In genomic region chr3:12994607-12995388, GRCh38 we compare ENCODE assay signal across 1 cellular context.
A peak's percentile ranks its signal among the peaks of the same experiment; 100 is the strongest.
TF ChIP-seq lines count a peak whose summit lies in the region.

No MANE protein-coding gene starts in this region.

TF ChIP-seq in HepG2, 621 proteins besides CTCF, POLR2A, EP300 and RAD21 (continued from another document and continues in another):
- TF ChIP-seq ZNF318 (CRISPR knock-in tag; IDR thresholded peaks at IDR 0.05) (no peak), HHEX (CRISPR knock-in tag; IDR thresholded peaks at IDR 0.05) (no peak), ATAD3A (CRISPR knock-in tag; IDR thresholded peaks at IDR 0.05) (no peak), KAT7 (CRISPR knock-in tag; IDR thresholded peaks at IDR 0.05; ENCODE audit: borderline replicate concordance) (peak; percentile 28; the same call in 1 of the 2 replicates), CAMTA2 (CRISPR knock-in tag; IDR thresholded peaks at IDR 0.05; ENCODE audit: borderline replicate concordance) (no peak), GABPA (IDR thresholded peaks at IDR 0.05; ENCODE audit: low read depth, low read length) (no peak), GABPA (CRISPR knock-in tag; IDR thresholded peaks at IDR 0.05; ENCODE audit: low read depth) (peak; percentile 60), ELF1 (CRISPR knock-in tag; IDR thresholded peaks at IDR 0.05) (peak; percentile 75), SATB2 (CRISPR knock-in tag; IDR thresholded peaks at IDR 0.05) (no peak), RORA (CRISPR knock-in tag; IDR thresholded peaks at IDR 0.05) (no peak), CREBL2 (CRISPR knock-in tag; IDR thresholded peaks at IDR 0.05; ENCODE audit: borderline replicate concordance) (no peak), CHD4 (IDR thresholded peaks at IDR 0.05; ENCODE audit: borderline replicate concordance, low read length) (peak; percentile 64; the same call in 1 of the 2 replicates), ZBTB37 (CRISPR knock-in tag; IDR thresholded peaks at IDR 0.05) (no peak), SOX6 (IDR thresholded peaks at IDR 0.05) (no peak), SOX6 (CRISPR knock-in tag; IDR thresholded peaks at IDR 0.05) (peak; percentile 66), ZNF652 (CRISPR knock-in tag; IDR thresholded peaks at IDR 0.05; ENCODE audit: borderline replicate concordance, low read depth) (no peak), JUN (CRISPR knock-in tag; IDR thresholded peaks at IDR 0.05) (no peak; the same call in 1 of the 2 replicates), ZBTB21 (CRISPR knock-in tag; IDR thresholded peaks at IDR 0.05) (0 out of 2 replicates have a peak, but pooled peaks have one; percentile 15), GPN1 (CRISPR knock-in tag; IDR thresholded peaks at IDR 0.05; ENCODE audit: borderline replicate concordance) (no peak), ZNF343 (CRISPR knock-in tag; IDR thresholded peaks at IDR 0.05) (no peak; the same call in 1 of the 2 replicates), AGO1 (IDR thresholded peaks at IDR 0.05; ENCODE audit: low read depth, low read length, poor library complexity, severe bottlenecking) (no peak), CREB1 (IDR thresholded peaks at IDR 0.05) (peak; percentile 59; the same call in 1 of the 2 replicates), CREB1 (CRISPR knock-in tag; IDR thresholded peaks at IDR 0.05) (no peak), ZNF644 (CRISPR knock-in tag; IDR thresholded peaks at IDR 0.05; ENCODE audit: low read depth) (no peak), MIER2 (CRISPR knock-in tag; IDR thresholded peaks at IDR 0.05) (peak; percentile 45; the same call in 1 of the 2 replicates), HDAC2 (CRISPR knock-in tag; IDR thresholded peaks at IDR 0.05) (no peak; the same call in 1 of the 2 replicates), SALL1 (CRISPR knock-in tag; IDR thresholded peaks at IDR 0.05) (peak; percentile 70), ZNF564 (CRISPR knock-in tag; IDR thresholded peaks at IDR 0.05) (peak; percentile 21; the same call in 1 of the 2 replicates), ZNF296 (CRISPR knock-in tag; conservative IDR thresholded peaks at IDR 0.05) (0 out of 2 replicates have a peak, but pooled peaks have one; percentile 57), ATF1 (CRISPR knock-in tag; IDR thresholded peaks at IDR 0.05) (no peak), HMGA1 (CRISPR knock-in tag; conservative IDR thresholded peaks at IDR 0.05) (no peak), ZNF205 (CRISPR knock-in tag; IDR thresholded peaks at IDR 0.05) (0 out of 2 replicates have a peak, but pooled peaks have one; percentile 55), SMAD1 (CRISPR knock-in tag; IDR thresholded peaks at IDR 0.05; ENCODE audit: borderline replicate concordance, low read depth) (peak; percentile 87; the same call in 1 of the 2 replicates), LCORL (IDR thresholded peaks at IDR 0.05) (no peak), LCORL (CRISPR knock-in tag; IDR thresholded peaks at IDR 0.05) (peak; percentile 86), ZBTB7B (CRISPR knock-in tag; IDR thresholded peaks at IDR 0.05) (peak; percentile 68; the same call in 1 of the 2 replicates), ZNF329 (CRISPR knock-in tag; IDR thresholded peaks at IDR 0.05; ENCODE audit: low read depth) (peak; percentile 73; the same call in 1 of the 2 replicates), ZNF577 (CRISPR knock-in tag; IDR thresholded peaks at IDR 0.05; ENCODE audit: borderline replicate concordance, low read depth) (no peak), ZNF292 (CRISPR knock-in tag; IDR thresholded peaks at IDR 0.05; ENCODE audit: borderline replicate concordance, low read depth) (0 out of 2 replicates have a peak, but pooled peaks have one; percentile 12), ZSCAN31 (CRISPR knock-in tag; IDR thresholded peaks at IDR 0.05; ENCODE audit: low read depth) (peak; percentile 68), CCDC6 (CRISPR knock-in tag; IDR thresholded peaks at IDR 0.05) (peak; percentile 31; the same call in 1 of the 2 replicates), MLX (CRISPR knock-in tag; IDR thresholded peaks at IDR 0.05) (no peak), ZNF776 (CRISPR knock-in tag; IDR thresholded peaks at IDR 0.05) (peak; percentile 47; the same call in 1 of the 2 replicates)
- TF ChIP-seq, protein P1, sequence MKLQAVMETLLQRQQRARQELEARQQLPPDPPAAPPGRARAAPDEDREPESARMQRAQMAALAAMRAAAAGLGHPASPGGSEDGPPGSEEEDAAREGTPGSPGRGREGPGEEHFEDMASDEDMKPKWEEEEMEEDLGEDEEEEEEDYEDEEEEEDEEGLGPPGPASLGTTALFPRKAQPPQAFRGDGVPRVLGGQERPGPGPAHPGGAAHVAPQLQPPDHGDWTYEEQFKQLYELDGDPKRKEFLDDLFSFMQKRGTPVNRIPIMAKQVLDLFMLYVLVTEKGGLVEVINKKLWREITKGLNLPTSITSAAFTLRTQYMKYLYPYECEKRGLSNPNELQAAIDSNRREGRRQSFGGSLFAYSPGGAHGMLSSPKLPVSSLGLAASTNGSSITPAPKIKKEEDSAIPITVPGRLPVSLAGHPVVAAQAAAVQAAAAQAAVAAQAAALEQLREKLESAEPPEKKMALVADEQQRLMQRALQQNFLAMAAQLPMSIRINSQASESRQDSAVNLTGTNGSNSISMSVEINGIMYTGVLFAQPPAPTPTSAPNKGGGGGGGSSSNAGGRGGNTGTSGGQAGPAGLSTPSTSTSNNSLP (IDR thresholded peaks at IDR 0.05; ENCODE audit: low read depth, low read length) = no peak
- TF ChIP-seq, protein P2, sequence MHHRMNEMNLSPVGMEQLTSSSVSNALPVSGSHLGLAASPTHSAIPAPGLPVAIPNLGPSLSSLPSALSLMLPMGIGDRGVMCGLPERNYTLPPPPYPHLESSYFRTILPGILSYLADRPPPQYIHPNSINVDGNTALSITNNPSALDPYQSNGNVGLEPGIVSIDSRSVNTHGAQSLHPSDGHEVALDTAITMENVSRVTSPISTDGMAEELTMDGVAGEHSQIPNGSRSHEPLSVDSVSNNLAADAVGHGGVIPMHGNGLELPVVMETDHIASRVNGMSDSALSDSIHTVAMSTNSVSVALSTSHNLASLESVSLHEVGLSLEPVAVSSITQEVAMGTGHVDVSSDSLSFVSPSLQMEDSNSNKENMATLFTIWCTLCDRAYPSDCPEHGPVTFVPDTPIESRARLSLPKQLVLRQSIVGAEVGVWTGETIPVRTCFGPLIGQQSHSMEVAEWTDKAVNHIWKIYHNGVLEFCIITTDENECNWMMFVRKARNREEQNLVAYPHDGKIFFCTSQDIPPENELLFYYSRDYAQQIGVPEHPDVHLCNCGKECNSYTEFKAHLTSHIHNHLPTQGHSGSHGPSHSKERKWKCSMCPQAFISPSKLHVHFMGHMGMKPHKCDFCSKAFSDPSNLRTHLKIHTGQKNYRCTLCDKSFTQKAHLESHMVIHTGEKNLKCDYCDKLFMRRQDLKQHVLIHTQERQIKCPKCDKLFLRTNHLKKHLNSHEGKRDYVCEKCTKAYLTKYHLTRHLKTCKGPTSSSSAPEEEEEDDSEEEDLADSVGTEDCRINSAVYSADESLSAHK (CRISPR knock-in tag; IDR thresholded peaks at IDR 0.05; ENCODE audit: borderline replicate concordance) = no peak
- TF ChIP-seq, protein P3, sequence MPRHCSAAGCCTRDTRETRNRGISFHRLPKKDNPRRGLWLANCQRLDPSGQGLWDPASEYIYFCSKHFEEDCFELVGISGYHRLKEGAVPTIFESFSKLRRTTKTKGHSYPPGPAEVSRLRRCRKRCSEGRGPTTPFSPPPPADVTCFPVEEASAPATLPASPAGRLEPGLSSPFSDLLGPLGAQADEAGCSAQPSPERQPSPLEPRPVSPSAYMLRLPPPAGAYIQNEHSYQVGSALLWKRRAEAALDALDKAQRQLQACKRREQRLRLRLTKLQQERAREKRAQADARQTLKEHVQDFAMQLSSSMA (CRISPR knock-in tag; IDR thresholded peaks at IDR 0.05) = no peak
- TF ChIP-seq, protein P4, sequence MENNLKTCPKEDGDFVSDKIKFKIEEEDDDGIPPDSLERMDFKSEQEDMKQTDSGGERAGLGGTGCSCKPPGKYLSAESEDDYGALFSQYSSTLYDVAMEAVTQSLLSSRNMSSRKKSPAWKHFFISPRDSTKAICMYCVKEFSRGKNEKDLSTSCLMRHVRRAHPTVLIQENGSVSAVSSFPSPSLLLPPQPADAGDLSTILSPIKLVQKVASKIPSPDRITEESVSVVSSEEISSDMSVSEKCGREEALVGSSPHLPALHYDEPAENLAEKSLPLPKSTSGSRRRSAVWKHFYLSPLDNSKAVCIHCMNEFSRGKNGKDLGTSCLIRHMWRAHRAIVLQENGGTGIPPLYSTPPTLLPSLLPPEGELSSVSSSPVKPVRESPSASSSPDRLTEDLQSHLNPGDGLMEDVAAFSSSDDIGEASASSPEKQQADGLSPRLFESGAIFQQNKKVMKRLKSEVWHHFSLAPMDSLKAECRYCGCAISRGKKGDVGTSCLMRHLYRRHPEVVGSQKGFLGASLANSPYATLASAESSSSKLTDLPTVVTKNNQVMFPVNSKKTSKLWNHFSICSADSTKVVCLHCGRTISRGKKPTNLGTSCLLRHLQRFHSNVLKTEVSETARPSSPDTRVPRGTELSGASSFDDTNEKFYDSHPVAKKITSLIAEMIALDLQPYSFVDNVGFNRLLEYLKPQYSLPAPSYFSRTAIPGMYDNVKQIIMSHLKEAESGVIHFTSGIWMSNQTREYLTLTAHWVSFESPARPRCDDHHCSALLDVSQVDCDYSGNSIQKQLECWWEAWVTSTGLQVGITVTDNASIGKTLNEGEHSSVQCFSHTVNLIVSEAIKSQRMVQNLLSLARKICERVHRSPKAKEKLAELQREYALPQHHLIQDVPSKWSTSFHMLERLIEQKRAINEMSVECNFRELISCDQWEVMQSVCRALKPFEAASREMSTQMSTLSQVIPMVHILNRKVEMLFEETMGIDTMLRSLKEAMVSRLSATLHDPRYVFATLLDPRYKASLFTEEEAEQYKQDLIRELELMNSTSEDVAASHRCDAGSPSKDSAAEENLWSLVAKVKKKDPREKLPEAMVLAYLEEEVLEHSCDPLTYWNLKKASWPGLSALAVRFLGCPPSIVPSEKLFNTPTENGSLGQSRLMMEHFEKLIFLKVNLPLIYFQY (CRISPR knock-in tag; IDR thresholded peaks at IDR 0.05; ENCODE audit: borderline replicate concordance) = peak; percentile 95
